In the genomic region with DNA sequence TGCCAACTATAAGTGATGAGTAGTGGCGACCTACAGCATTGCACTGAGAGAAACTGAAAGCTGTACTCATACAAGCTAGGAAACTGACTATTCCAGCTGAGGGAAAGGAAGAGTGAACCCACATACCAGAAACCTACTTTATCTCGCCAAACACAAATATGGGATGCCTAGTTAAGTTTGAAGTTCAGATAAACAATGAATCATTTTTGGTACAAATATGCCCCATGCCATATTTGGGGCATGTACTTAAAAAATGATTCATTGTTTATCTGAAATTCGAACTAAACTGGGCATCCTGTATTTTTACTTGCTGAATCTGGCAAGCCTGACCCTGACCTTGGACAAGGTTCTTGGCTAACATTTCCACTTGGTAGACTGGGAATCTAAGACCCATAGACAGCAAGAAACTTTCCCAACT, we compare ENCODE assay signal across 25 cellular contexts.
DNase-seq lines count a peak whose midpoint lies in the region; ATAC-seq, FAIRE-seq and TF ChIP-seq lines count a peak whose summit lies in the region.
"Had no signal": no experiment of that assay in that cellular context is flagged by ENCODE, and none has a peak within 500 bp of the region (broad histone marks: within the 10 kb centered on the region; RNA-seq: fewer than 3 reads in every experiment).

No MANE protein-coding gene starts in this region.

- POLR2A ChIA-PET in HepG2 (lab: Yijun Ruan, JAX), result no interaction called here

- no peak overlapping the region for H3K27ac ChIP-seq in HepG2 (ENCODE audit: extremely low read length, insufficient read depth, low read length)
- no peak overlapping the region for H3K27ac ChIP-seq in right lobe of liver
- no peak overlapping the region for H3K27ac ChIP-seq in brain microvascular endothelial cell
- no peak overlapping the region for H3K27ac ChIP-seq in aorta (ENCODE audit: low read depth in 1 of 2, low read length in 2 of 2)
- H3K27ac ChIP-seq: KMS-11, sigmoid colon, uterus had no signal

- CTCF ChIA-PET in HepG2 (lab: Yijun Ruan, JAX; ENCODE audit: low intra/inter-chr PET ratio, low total read pairs), result no interaction called here

- no peak overlapping the region for H3K4me3 Mint-ChIP-seq in stimulated activated memory B cell treated with anti-CD40 and anti-IgM and Interleukin-4, amounts not matched to agents 10 μg/mL and 1 μg/mL and 100 μg/mL, for 72 hours
- H3K4me3 Mint-ChIP-seq: activated naive CD4-positive, alpha-beta T cell treated with anti-CD3 and anti-CD28 coated beads for 36 hours; activated T-cell treated with anti-CD3 and anti-CD28 coated beads, Interleukin-2, amount 50 U/mL, for 24 hours; natural killer cell treated with Interleukin-12 subunit alpha and Interleukin-12 subunit beta and Interleukin-15 and Interleukin-18, amount 100 ng/mL, for 72 hours had no signal

- in situ Hi-C loops in HepG2 (cut with HindIII; ENCODE audit: extremely low pct_ligation_motif_present, low pct_unique_long_range_greater_than_20kb), result no loop called here
- in situ Hi-C loops in brain microvascular endothelial cell (cut with HindIII; ENCODE audit: low pct_ligation_motif_present, low sequenced_read_pairs), result no loop called here

- H3K27me3 ChIP-seq in HepG2 (ENCODE audit: control insufficient read depth in 1 of 2, insufficient read depth in 2 of 2, low read length in 2 of 2) (no peaks in the 10 kb centered on the region; a peak in 1 of 5 replicates), right lobe of liver (no peaks in the 10 kb centered on the region), brain microvascular endothelial cell (replicated peaks) (no peaks in the 10 kb centered on the region), aorta (ENCODE audit: control insufficient read depth in 1 of 2, insufficient read depth in 2 of 2, low read length in 1 of 2) (no peaks in the 10 kb centered on the region)
- H3K27me3 ChIP-seq: sigmoid colon, uterus had no signal

- H3K9me3 Mint-ChIP-seq in stimulated activated memory B cell treated with anti-CD40 and anti-IgM and Interleukin-4, amounts not matched to agents 10 μg/mL and 1 μg/mL and 100 μg/mL, for 72 hours, result peaks cover 2% of the 10 kb centered on the region
- H3K9me3 Mint-ChIP-seq: activated naive CD4-positive, alpha-beta T cell treated with anti-CD3 and anti-CD28 coated beads for 36 hours had no signal

- no peak overlapping the region for H2AFZ ChIP-seq in HepG2 (ENCODE audit: low read length)

- H3K36me3 ChIP-seq in HepG2 (replicated peaks in 1 of 2; ENCODE audit: control insufficient read depth in 1 of 2, insufficient read depth in 2 of 2, low read length in 2 of 2) (no peaks in the 10 kb centered on the region), right lobe of liver (no peaks in the 10 kb centered on the region), brain microvascular endothelial cell (replicated peaks) (no peaks in the 10 kb centered on the region), aorta (ENCODE audit: control insufficient read depth in 1 of 2, insufficient read depth in 2 of 2, low read length in 1 of 2) (no peaks in the 10 kb centered on the region)
- H3K36me3 ChIP-seq: sigmoid colon, uterus had no signal

- no TSS peak for BruUV-seq in HepG2 (replicated peaks; lab: Mats Ljungman, UMichigan)

- 1% methylated on average over 3 of the region's 3 CpGs for WGBS in HepG2 (ENCODE audit: low lambda C conversion rate)
- 25% methylated on average over 3 of the region's 3 CpGs for WGBS in right lobe of liver (ENCODE audit: insufficient coverage, low coverage, low lambda C conversion rate, missing lambda C conversion rate)
- 4% methylated on average over 3 of the region's 3 CpGs for WGBS in aorta, 2 donors

- no peak for ATAC-seq in HepG2
- no peak for ATAC-seq in right lobe of liver
- ATAC-seq in aorta (ENCODE audit: low FRiP score), result peak; percentile 58
- ATAC-seq in stimulated activated memory B cell treated with anti-CD40 and anti-IgM and Interleukin-4, amounts not matched to agents 10 μg/mL and 1 μg/mL and 100 μg/mL, for 72 hours, result no peak
- ATAC-seq: left lobe of liver; natural killer cell treated with Interleukin-12 subunit alpha and Interleukin-12 subunit beta and Interleukin-15 and Interleukin-18, amount 100 ng/mL, for 72 hours had no signal

- no peaks in the 10 kb centered on the region for H3K4me1 Mint-ChIP-seq in stimulated activated memory B cell treated with anti-CD40 and anti-IgM and Interleukin-4, amounts not matched to agents 10 μg/mL and 1 μg/mL and 100 μg/mL, for 72 hours

- TF ChIP-seq EP300 in HepG2 (IDR thresholded peaks at IDR 0.05; ENCODE audit: low read depth in 2 of 2, low read length in 2 of 2) (no peak), HepG2 (CRISPR knock-in tag; IDR thresholded peaks at IDR 0.05; ENCODE audit: borderline replicate concordance) (no peak)

- no peaks in the 10 kb centered on the region for H4K20me1 ChIP-seq in HepG2 (ENCODE audit: insufficient read depth, low read length)

- H3K79me2 ChIP-seq in HepG2 (ENCODE audit: insufficient read depth, low read length), result no peaks in the 10 kb centered on the region

- no peak overlapping the region for H3K4me2 ChIP-seq in HepG2 (ENCODE audit: low read depth, low read length)
- H3K4me2 ChIP-seq: KMS-11 had no signal

- H3K9me3 ChIP-seq in HepG2 (ENCODE audit: low read length) (no peaks in the 10 kb centered on the region), right lobe of liver (no peaks in the 10 kb centered on the region), aorta (ENCODE audit: control insufficient read depth, low read length) (no peaks in the 10 kb centered on the region)
- H3K9me3 ChIP-seq: sigmoid colon, uterus had no signal

- TF ChIP-seq CTCF in HepG2 (CRISPR knock-in tag; IDR thresholded peaks at IDR 0.05) (no peak), right lobe of liver (IDR thresholded peaks at IDR 0.05) (no peak), brain microvascular endothelial cell (IDR thresholded peaks at IDR 0.05; ENCODE audit: low read depth, low read length, missing control alignments) (no peak), D721Med (IDR thresholded peaks at IDR 0.05; ENCODE audit: insufficient read depth, missing control alignments) (no peak)

- H3K4me3 ChIP-seq in HepG2 (replicated peaks in 1 of 3; ENCODE audit: insufficient read depth in 1 of 3, low read depth in 2 of 3, low read length in 3 of 3) (no peak overlapping the region), right lobe of liver (no peak overlapping the region), brain microvascular endothelial cell (ENCODE audit: low read depth, low read length) (no peak overlapping the region), aorta (ENCODE audit: low read length in 2 of 2) (no peak overlapping the region)
- H3K4me3 ChIP-seq: sigmoid colon, uterus had no signal

- no peak for FAIRE-seq in HepG2 (lab: Jason Lieb, UNC)
- FAIRE-seq in D721Med (lab: Jason Lieb, UNC), result no peak
- FAIRE-seq: astrocyte, G401.6, GM18507 had no signal

- H3K9ac ChIP-seq in HepG2 (ENCODE audit: insufficient read depth, low read depth, low read length), result no peak overlapping the region
- H3K9ac ChIP-seq: KMS-11 had no signal

- no peak overlapping the region for H3K27ac Mint-ChIP-seq in stimulated activated memory B cell treated with anti-CD40 and anti-IgM and Interleukin-4, amounts not matched to agents 10 μg/mL and 1 μg/mL and 100 μg/mL, for 72 hours
- H3K27ac Mint-ChIP-seq: activated naive CD4-positive, alpha-beta T cell treated with anti-CD3 and anti-CD28 coated beads for 36 hours; activated T-cell treated with anti-CD3 and anti-CD28 coated beads, Interleukin-2, amount 50 U/mL, for 24 hours; natural killer cell treated with Interleukin-12 subunit alpha and Interleukin-12 subunit beta and Interleukin-15 and Interleukin-18, amount 100 ng/mL, for 72 hours had no signal

- intact Hi-C loops in HepG2 (cut with micrococcal nuclease; ENCODE audit: unreplicated experiment), result no loop called here
- intact Hi-C loops in right lobe of liver (cut with DNase I), result no loop called here
- intact Hi-C loops in aorta (cut with DNase I), result no loop called here

- DNase-seq in HepG2 (ENCODE audit: low spot score) (no peak), right lobe of liver (no peak), brain microvascular endothelial cell (peak; percentile 21), hepatic stellate cell (ENCODE audit: low spot score) (peak; percentile 8), aorta (peak in 1 of 2 donors; percentile 68), D721Med (ENCODE audit: insufficient read length, low spot score) (no peak)
- no peak for DNase-seq in central memory CD4-positive, alpha-beta T cell
- DNase-seq: activated CD4-positive, alpha-beta T cell treated with anti-CD3 and anti-CD28 coated beads for 1 hour; activated naive CD4-positive, alpha-beta T cell treated with anti-CD3 and anti-CD28 coated beads for 36 hours; activated T-cell treated with anti-CD3 and anti-CD28 coated beads, Interleukin-2, amount 50 U/mL, for 24 hours; cortex of kidney; H7; midbrain; NCI-H187 treated with DMSO at 0.1 percent for 48 hours; NCI-H345; SIG-M5; sigmoid colon; uterus had no signal

- TF ChIP-seq POLR2A in HepG2 (IDR thresholded peaks at IDR 0.05; ENCODE audit: insufficient read depth in 1 of 2, low read depth in 2 of 2, low read length in 2 of 2), result no peak
- TF ChIP-seq POLR2A in right lobe of liver (IDR thresholded peaks at IDR 0.05), result no peak

- no peaks in the 10 kb centered on the region for H3K27me3 Mint-ChIP-seq in stimulated activated memory B cell treated with anti-CD40 and anti-IgM and Interleukin-4, amounts not matched to agents 10 μg/mL and 1 μg/mL and 100 μg/mL, for 72 hours
- H3K27me3 Mint-ChIP-seq: activated T-cell treated with anti-CD3 and anti-CD28 coated beads, Interleukin-2, amount 50 U/mL, for 24 hours; natural killer cell treated with Interleukin-12 subunit alpha and Interleukin-12 subunit beta and Interleukin-15 and Interleukin-18, amount 100 ng/mL, for 72 hours had no signal

- H3K4me1 ChIP-seq in HepG2 (ENCODE audit: insufficient read depth, low read length), result no peaks in the 10 kb centered on the region
- no peaks in the 10 kb centered on the region for H3K4me1 ChIP-seq in right lobe of liver
- peaks cover 12 to 39% of the 10 kb centered on the region in 2 donors for H3K4me1 ChIP-seq in aorta (ENCODE audit: control insufficient read depth in 1 of 2, insufficient read depth in 2 of 2, low read length in 2 of 2)
- H3K4me1 ChIP-seq: uterus had no signal

- TF ChIP-seq RAD21 in HepG2 (CRISPR knock-in tag; IDR thresholded peaks at IDR 0.05), result no peak

- H3K36me3 Mint-ChIP-seq in stimulated activated memory B cell treated with anti-CD40 and anti-IgM and Interleukin-4, amounts not matched to agents 10 μg/mL and 1 μg/mL and 100 μg/mL, for 72 hours, result no peaks in the 10 kb centered on the region
- H3K36me3 Mint-ChIP-seq: natural killer cell treated with Interleukin-12 subunit alpha and Interleukin-12 subunit beta and Interleukin-15 and Interleukin-18, amount 100 ng/mL, for 72 hours had no signal

TF ChIP-seq in HepG2, 621 proteins besides CTCF, POLR2A, EP300 and RAD21 (continues in another document):
- TF ChIP-seq CBX5 (CRISPR knock-in tag; IDR thresholded peaks at IDR 0.05; ENCODE audit: borderline replicate concordance), result no peak
- TF ChIP-seq, protein P1, sequence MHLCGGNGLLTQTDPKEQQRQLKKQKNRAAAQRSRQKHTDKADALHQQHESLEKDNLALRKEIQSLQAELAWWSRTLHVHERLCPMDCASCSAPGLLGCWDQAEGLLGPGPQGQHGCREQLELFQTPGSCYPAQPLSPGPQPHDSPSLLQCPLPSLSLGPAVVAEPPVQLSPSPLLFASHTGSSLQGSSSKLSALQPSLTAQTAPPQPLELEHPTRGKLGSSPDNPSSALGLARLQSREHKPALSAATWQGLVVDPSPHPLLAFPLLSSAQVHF (CRISPR knock-in tag; IDR thresholded peaks at IDR 0.05), result no peak

Comparison
In these comparisons a context has a peak if more than half of its experiments do, and no peak if none do; other contexts are left out.
1. DNase-seq: peak in brain microvascular endothelial cell (single experiment) and hepatic stellate cell (single experiment); none in HepG2 (single experiment), right lobe of liver (0 of 3), central memory CD4-positive, alpha-beta T cell (single experiment) and D721Med (single experiment).